24 cellular contexts compared by ENCODE assay signal in the genomic region with DNA sequence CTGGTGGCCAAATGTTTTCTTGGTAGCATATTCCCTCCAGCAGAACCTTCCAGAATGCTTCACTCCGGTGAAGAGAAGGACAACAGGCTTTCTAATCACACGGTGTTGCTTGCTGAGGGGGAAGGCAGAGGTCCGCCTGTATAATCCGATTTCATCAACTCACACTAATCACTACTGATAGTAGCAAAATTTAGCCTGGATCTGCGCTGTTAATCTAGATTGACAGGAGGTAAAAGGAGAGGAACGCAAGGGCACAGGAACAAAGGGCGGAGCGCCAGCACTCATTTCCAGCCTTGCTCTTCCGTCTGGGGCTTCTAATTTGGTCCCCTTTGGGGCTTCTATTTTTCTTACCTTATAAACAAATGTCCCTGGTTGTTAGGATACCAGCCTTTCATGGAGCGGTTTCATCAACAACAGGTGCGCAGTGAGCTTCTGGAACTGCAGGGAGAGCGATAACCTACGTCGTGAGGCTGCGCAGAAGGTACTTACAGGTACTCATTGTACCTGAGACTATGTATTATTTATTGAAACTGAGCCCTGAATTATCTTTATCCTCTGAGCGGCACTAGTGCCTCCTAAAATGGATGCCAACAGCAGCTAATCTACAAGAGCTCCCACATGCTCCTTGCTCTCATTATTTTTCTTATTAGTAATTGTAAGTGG.
DNase-seq lines count a peak whose midpoint lies in the region; ATAC-seq and TF ChIP-seq lines count a peak whose summit lies in the region.
"Had no signal": no experiment of that assay in that cellular context is flagged by ENCODE, and none has a peak within 500 bp of the region (broad histone marks: within the 10 kb centered on the region; RNA-seq: fewer than 3 reads in every experiment).

No MANE protein-coding gene starts in this region.

- no peaks in the 10 kb centered on the region for H3K36me3 ChIP-seq in heart right ventricle
- H3K36me3 ChIP-seq: brain microvascular endothelial cell, SJCRH30, tibial artery had no signal

- DNase-seq in Right ventricle myocardium superior = no peak
- DNase-seq in heart right ventricle = no peak
- DNase-seq in NCI-H2107 (lab: John Stamatoyannopoulos, UW) = peak; percentile 60
- DNase-seq in NCI-H82 treated with DMSO at 0.1 percent for 48 hours (lab: John Stamatoyannopoulos, UW; ENCODE audit: unreplicated experiment) = peak; percentile 96
- peak; percentile 62 for DNase-seq in retinal pigment epithelial cell (ENCODE audit: low read depth)
- DNase-seq in erythroblast (lab: John Stamatoyannopoulos, UW) = no peak
- DNase-seq in stimulated activated CD4-positive, alpha-beta T cell treated with anti-CD3 and anti-CD28 coated beads, Interleukin-12 subunit alpha, Interleukin-12 subunit beta, amount 100 ng/mL, for 4 hours = no peak
- DNase-seq: activated CD4-positive, alpha-beta T cell treated with anti-CD3 and anti-CD28 coated beads, Interleukin-2, amount 50 U/mL, for 4 hours; activated naive CD4-positive, alpha-beta T cell treated with anti-CD3 and anti-CD28 coated beads, Interleukin-2, amount 10 ng/mL, durations not matched to agents 7 days and 5 days; AML-193; brain microvascular endothelial cell; CD4-positive, alpha-beta T cell; DMS 273 treated with DMSO at 0.1 percent for 48 hours; H7; kidney; midbrain; naive thymus-derived CD8-positive, alpha-beta T cell; NCI-H345; SJCRH30; stimulated activated CD4-positive, alpha-beta T cell treated with anti-CD3 and anti-CD28 coated beads, Interleukin-1b, Interleukin-23, amount 100 ng/mL, for 48 hours; stimulated activated CD8-positive, alpha-beta memory T cell treated with anti-CD3 and anti-CD28 coated beads, Interleukin-4, amount 100 ng/mL, for 48 hours; tibial artery had no signal

- peaks cover 0 to 4% (median 0%) of the 10 kb centered on the region in 9 donors for H3K4me1 ChIP-seq in heart right ventricle
- H3K4me1 ChIP-seq: SJCRH30, tibial artery had no signal

- TF ChIP-seq POLR2A in erythroblast (IDR thresholded peaks at IDR 0.05; ENCODE audit: low read length) = no peak

- ATAC-seq in Right ventricle myocardium superior (ENCODE audit: poor library complexity) = peak; percentile 8
- ATAC-seq in heart right ventricle = no peak
- no peak for ATAC-seq in HG02973 (IDR thresholded peaks at IDR 0.05; ENCODE audit: unreplicated experiment)
- ATAC-seq: naive thymus-derived CD8-positive, alpha-beta T cell had no signal

- no peak overlapping the region for H3K4me3 ChIP-seq in heart right ventricle
- no peak overlapping the region for H3K4me3 ChIP-seq in retinal pigment epithelial cell (ENCODE audit: low read length)
- H3K4me3 ChIP-seq: SJCRH30, skin epidermis, tibial artery had no signal

- no peak overlapping the region for H3K27ac ChIP-seq in heart right ventricle
- H3K27ac ChIP-seq: brain microvascular endothelial cell, SJCRH30, skin epidermis, tibial artery had no signal

- H3K9me3 ChIP-seq in heart right ventricle = no peaks in the 10 kb centered on the region
- H3K9me3 ChIP-seq: SJCRH30, tibial artery had no signal

- intact Hi-C loops in Right ventricle myocardium superior (cut with DNase I) = no loop called here
- intact Hi-C loops in heart right ventricle (cut with DNase I) = no loop called here

- no peaks in the 10 kb centered on the region for H3K27me3 ChIP-seq in heart right ventricle
- H3K27me3 ChIP-seq: brain microvascular endothelial cell, SJCRH30, tibial artery had no signal

- 66 to 72% methylated on average over 16 of the region's 16 CpGs for WGBS in heart right ventricle, 2 donors

- TF ChIP-seq CTCF in heart right ventricle (IDR thresholded peaks at IDR 0.05) (no peak), retinal pigment epithelial cell (conservative IDR thresholded peaks at IDR 0.05; ENCODE audit: low read depth, low read length) (no peak)

Comparison
In these comparisons a context has a peak if more than half of its experiments do, and no peak if none do; other contexts are left out.
1. DNase-seq: peak in NCI-H2107 (single experiment), NCI-H82 treated with DMSO at 0.1 percent for 48 hours (single experiment) and retinal pigment epithelial cell (single experiment); none in Right ventricle myocardium superior (single experiment), heart right ventricle (0 of 2), erythroblast (0 of 2) and stimulated activated CD4-positive, alpha-beta T cell treated with anti-CD3 and anti-CD28 coated beads, Interleukin-12 subunit alpha, Interleukin-12 subunit beta, amount 100 ng/mL, for 4 hours (single experiment).